ENCODE assay signal across 20 cellular contexts in genomic region chr17:15343749-15344148, GRCh38. TPM values are rescaled to one million over a fixed set of nuclear protein-coding genes. Genes with fewer than 3 reads are reported as not detected.
DNase-seq lines count a peak whose midpoint lies in the region; ATAC-seq and TF ChIP-seq lines count a peak whose summit lies in the region.
"Had no signal": no experiment of that assay in that cellular context is flagged by ENCODE, and none has a peak within 500 bp of the region (broad histone marks: within the 10 kb centered on the region; RNA-seq: fewer than 3 reads in every experiment).

No MANE protein-coding gene starts in this region.

- ATAC-seq in HG03159 (IDR thresholded peaks at IDR 0.05; ENCODE audit: unreplicated experiment), result no peak
- ATAC-seq in GM21737 (IDR thresholded peaks at IDR 0.05; ENCODE audit: unreplicated experiment), result no peak
- ATAC-seq: activated naive CD4-positive, alpha-beta T cell treated with anti-CD3 and anti-CD28 coated beads, Interleukin-2, amount 50 U/mL, for 72 hours; HCT116; right lobe of liver had no signal

- no peak overlapping the region for H3K4me3 ChIP-seq in choroid plexus epithelial cell (ENCODE audit: low read depth, low read length)
- H3K4me3 ChIP-seq: right lobe of liver had no signal

- DNase-seq in AG08396 (ENCODE audit: low spot score), result peak; percentile 70
- peak; percentile 38 for DNase-seq in LHCN-M2 (ENCODE audit: low read depth)
- peak; percentile 53 for DNase-seq in choroid plexus epithelial cell (ENCODE audit: low read depth)
- DNase-seq in left kidney (ENCODE audit: low read depth, low spot score), result peak; percentile 9
- no peak for DNase-seq in NCI-H446 treated with DMSO at 0.1 percent for 48 hours (lab: John Stamatoyannopoulos, UW)
- DNase-seq in SHP77 (lab: John Stamatoyannopoulos, UW), result no peak
- DNase-seq: activated CD4-positive, alpha-beta T cell treated with anti-CD3 and anti-CD28 coated beads, Interleukin-2, amount 50 U/mL, for 4 hours; activated T-cell treated with anti-CD3 and anti-CD28 coated beads, Interleukin-2, amount 50 U/mL, for 24 hours; endodermal cell; GF-D8; NCI-H2081; NCI-H526; right lobe of liver; substantia nigra; SW 1271 had no signal

- no peak for TF ChIP-seq CTCF in choroid plexus epithelial cell (conservative IDR thresholded peaks at IDR 0.05; ENCODE audit: low read depth, low read length)

RNA-seq across cellular contexts. Expression of gene TEKT3, which starts 2.4 kb away (rescaled TPM):
- 0.06 TPM in 1 of 2 replicates, not detected in the other for total RNA-seq in LHCN-M2 (2014; rRNA removed)
- 0.39 TPM for polyA plus RNA-seq in LHCN-M2 (2012)
- total RNA-seq: activated naive CD4-positive, alpha-beta T cell treated with anti-CD3 and anti-CD28 coated beads, Interleukin-2, amount 50 U/mL, for 72 hours; glomerular endothelial cell; right lobe of liver had no signal

Comparison
In these comparisons a context has a peak if more than half of its experiments do, and no peak if none do; other contexts are left out.
1. DNase-seq: peak in AG08396 (single experiment), LHCN-M2 (single experiment), choroid plexus epithelial cell (single experiment) and left kidney (single experiment); none in NCI-H446 treated with DMSO at 0.1 percent for 48 hours (single experiment) and SHP77 (0 of 2).